9 cellular contexts compared by ENCODE assay signal in the genomic region with DNA sequence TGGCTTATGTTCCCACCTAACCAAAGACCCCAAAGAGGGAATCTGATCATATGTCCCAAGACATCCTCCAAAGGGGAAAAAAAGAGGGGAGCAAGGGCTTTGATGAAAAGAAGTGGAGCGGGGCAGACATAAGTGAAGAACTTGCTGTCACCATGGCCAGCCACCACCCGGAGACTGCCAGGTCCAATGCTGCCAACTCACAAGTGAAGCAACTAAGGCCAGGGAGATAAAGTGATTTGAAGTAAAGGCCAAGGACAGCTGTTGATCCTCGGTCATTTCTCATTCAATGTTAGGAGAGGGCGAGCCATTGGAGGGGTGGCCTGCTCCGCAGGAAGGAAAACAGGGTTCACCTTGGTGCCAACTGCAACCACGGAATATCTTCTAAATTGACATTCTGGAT.
"Had no signal": no experiment of that assay in that cellular context is flagged by ENCODE, and none has a peak within 500 bp of the region (broad histone marks: within the 10 kb centered on the region; RNA-seq: fewer than 3 reads in every experiment).

No MANE protein-coding gene starts in this region.

- H3K36me3 ChIP-seq: HAP-1 had no signal

- ATAC-seq: GM23338, HCT116 had no signal

- H3K4me1 ChIP-seq: HAP-1 had no signal

- H3K27ac ChIP-seq: GM23248 had no signal

- DNase-seq: GM23248, GOT3, H7, H9, HCEC 1CT, HFFc6 had no signal

- H3K4me3 ChIP-seq: GM23248, GM23338, HAP-1 had no signal

- H3K9me3 ChIP-seq: HAP-1 had no signal
